In the genomic region with DNA sequence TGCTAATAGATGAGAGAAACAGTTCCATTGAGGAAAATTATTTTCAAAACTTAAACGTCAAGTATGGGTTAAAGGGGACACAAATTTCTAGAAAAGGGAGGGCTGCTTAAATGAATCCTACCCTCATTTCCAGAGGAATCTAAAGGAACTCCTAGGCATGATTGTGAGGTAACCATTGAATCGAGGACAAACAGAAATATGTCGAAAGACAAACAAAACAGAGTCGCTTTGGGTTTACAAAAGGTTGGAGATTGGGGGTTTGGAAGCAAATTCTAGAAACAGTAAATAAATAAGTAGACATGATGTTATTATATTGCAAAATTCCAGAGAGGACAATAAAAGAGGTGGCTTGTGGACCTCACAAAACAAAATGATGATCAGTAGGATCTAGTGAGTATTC, we compare ENCODE assay signal across 30 cellular contexts.
"Had no signal": no experiment of that assay in that cellular context is flagged by ENCODE, and none has a peak within 500 bp of the region (broad histone marks: within the 10 kb centered on the region; RNA-seq: fewer than 3 reads in every experiment).

No MANE protein-coding gene starts in this region.

- ATAC-seq: activated CD4-positive, alpha-beta T cell treated with anti-CD3 and anti-CD28 coated beads for 36 hours; activated CD8-positive, alpha-beta memory T cell treated with anti-CD3 and anti-CD28 coated beads, Interleukin-2, amount 10 ng/mL, durations not matched to agents 7 days and 5 days; activated CD8-positive, alpha-beta T cell treated with anti-CD3 and anti-CD28 coated beads, Interleukin-2, amount 10 ng/mL, durations not matched to agents 7 days and 5 days; activated naive CD8-positive, alpha-beta T cell treated with anti-CD3 and anti-CD28 coated beads, Interleukin-2, amount 50 U/mL, for 24 hours; body of pancreas; effector memory CD8-positive, alpha-beta T cell; gastroesophageal sphincter had no signal

- H3K4me3 Mint-ChIP-seq: activated CD4-positive, alpha-beta memory T cell treated with anti-CD3 and anti-CD28 coated beads for 36 hours; activated CD4-positive, alpha-beta T cell treated with anti-CD3 and anti-CD28 coated beads for 36 hours; activated CD4-positive, alpha-beta T cell treated with anti-CD3 and anti-CD28 coated beads, Interleukin-2, amount 10 ng/mL, durations not matched to agents 24 days and 14 days; activated CD8-positive, alpha-beta memory T cell treated with anti-CD3 and anti-CD28 coated beads, Interleukin-2, amount 10 ng/mL, durations not matched to agents 7 days and 5 days; activated CD8-positive, alpha-beta T cell treated with anti-CD3 and anti-CD28 coated beads, Interleukin-2, amount 10 ng/mL, durations not matched to agents 7 days and 5 days; activated naive CD4-positive, alpha-beta T cell treated with anti-CD3 and anti-CD28 coated beads for 36 hours; activated naive CD4-positive, alpha-beta T cell treated with anti-CD3 and anti-CD28 coated beads, Interleukin-2, amount 50 U/mL, for 24 hours; activated naive CD8-positive, alpha-beta T cell treated with anti-CD3 and anti-CD28 coated beads for 36 hours; activated naive CD8-positive, alpha-beta T cell treated with anti-CD3 and anti-CD28 coated beads, Interleukin-2, amount 50 U/mL, for 24 hours; activated T-helper 1 cell treated with anti-CD3 and anti-CD28 coated beads, Interleukin-12 subunit alpha, Interleukin-12 subunit beta, Interleukin-2, Interleukin-4 antibody, amounts not matched to agents 30 ng/mL and 10 ng/mL and 1 ng/mL, durations not matched to agents 14 hours and 24 hours and 36 hours; effector memory CD8-positive, alpha-beta T cell had no signal

- H3K9me3 ChIP-seq: adrenal gland, body of pancreas, esophagus squamous epithelium, gastroesophageal sphincter had no signal

- H3K4me1 ChIP-seq: adrenal gland, body of pancreas, esophagus squamous epithelium, gastroesophageal sphincter had no signal

- H3K9me3 Mint-ChIP-seq: activated CD4-positive, alpha-beta memory T cell treated with anti-CD3 and anti-CD28 coated beads for 36 hours; activated CD4-positive, alpha-beta T cell treated with anti-CD3 and anti-CD28 coated beads, Interleukin-2, amount 10 ng/mL, durations not matched to agents 24 days and 14 days; activated naive CD4-positive, alpha-beta T cell treated with anti-CD3 and anti-CD28 coated beads for 36 hours; activated naive CD4-positive, alpha-beta T cell treated with anti-CD3 and anti-CD28 coated beads, Interleukin-2, amount 50 U/mL, for 24 hours; activated naive CD8-positive, alpha-beta T cell treated with anti-CD3 and anti-CD28 coated beads for 36 hours; activated naive CD8-positive, alpha-beta T cell treated with anti-CD3 and anti-CD28 coated beads, Interleukin-2, amount 50 U/mL, for 24 hours; activated T-helper 1 cell treated with anti-CD3 and anti-CD28 coated beads, Interleukin-12 subunit alpha, Interleukin-12 subunit beta, Interleukin-2, Interleukin-4 antibody, amounts not matched to agents 30 ng/mL and 10 ng/mL and 1 ng/mL, durations not matched to agents 14 hours and 24 hours and 36 hours; activated T-helper 2 cell treated with anti-CD3 and anti-CD28 coated beads, Interferon-gamma antibody, Interleukin-2, Interleukin-4, amounts not matched to agents 10 μg/mL and 5 μg/mL and 100 μg/mL, durations not matched to agents 14 hours and 24 hours and 36 hours; effector memory CD8-positive, alpha-beta T cell had no signal

- H3K27ac ChIP-seq: adrenal gland, body of pancreas, esophagus squamous epithelium, gastroesophageal sphincter had no signal

- H3K27ac Mint-ChIP-seq: activated CD4-positive, alpha-beta memory T cell treated with anti-CD3 and anti-CD28 coated beads for 36 hours; activated CD4-positive, alpha-beta T cell treated with anti-CD3 and anti-CD28 coated beads for 36 hours; activated CD4-positive, alpha-beta T cell treated with anti-CD3 and anti-CD28 coated beads, Interleukin-2, amount 10 ng/mL, durations not matched to agents 24 days and 14 days; activated CD8-positive, alpha-beta memory T cell treated with anti-CD3 and anti-CD28 coated beads, Interleukin-2, amount 10 ng/mL, durations not matched to agents 7 days and 5 days; activated CD8-positive, alpha-beta T cell treated with anti-CD3 and anti-CD28 coated beads, Interleukin-2, amount 10 ng/mL, durations not matched to agents 7 days and 5 days; activated naive CD4-positive, alpha-beta T cell treated with anti-CD3 and anti-CD28 coated beads for 36 hours; activated naive CD4-positive, alpha-beta T cell treated with anti-CD3 and anti-CD28 coated beads, Interleukin-2, amount 50 U/mL, for 24 hours; activated naive CD8-positive, alpha-beta T cell treated with anti-CD3 and anti-CD28 coated beads for 36 hours; activated naive CD8-positive, alpha-beta T cell treated with anti-CD3 and anti-CD28 coated beads, Interleukin-2, amount 50 U/mL, for 24 hours; activated T-helper 1 cell treated with anti-CD3 and anti-CD28 coated beads, Interleukin-12 subunit alpha, Interleukin-12 subunit beta, Interleukin-2, Interleukin-4 antibody, amounts not matched to agents 30 ng/mL and 10 ng/mL and 1 ng/mL, durations not matched to agents 14 hours and 24 hours and 36 hours; activated T-helper 2 cell treated with anti-CD3 and anti-CD28 coated beads, Interferon-gamma antibody, Interleukin-2, Interleukin-4, amounts not matched to agents 10 μg/mL and 5 μg/mL and 100 μg/mL, durations not matched to agents 14 hours and 24 hours and 36 hours; effector memory CD8-positive, alpha-beta T cell had no signal

- H3K27me3 ChIP-seq: adrenal gland, body of pancreas, esophagus squamous epithelium, gastroesophageal sphincter had no signal

- DNase-seq: activated CD4-positive, alpha-beta memory T cell treated with anti-CD3 and anti-CD28 coated beads for 36 hours; activated CD4-positive, alpha-beta T cell treated with anti-CD3 and anti-CD28 coated beads for 36 hours; activated CD4-positive, alpha-beta T cell treated with anti-CD3 and anti-CD28 coated beads, Interleukin-2, amount 10 ng/mL, durations not matched to agents 24 days and 14 days; activated CD4-positive, CD25-positive, alpha-beta regulatory T cell; activated CD4-positive, CD25-positive, alpha-beta regulatory T cell treated with anti-CD3 and anti-CD28 coated beads, Interleukin-2, amount 50 U/mL, for 72 hours; activated CD8-positive, alpha-beta memory T cell treated with anti-CD3 and anti-CD28 coated beads, Interleukin-2, amount 10 ng/mL, durations not matched to agents 7 days and 5 days; activated CD8-positive, alpha-beta memory T cell treated with anti-CD3 and anti-CD28 coated beads, Interleukin-2, amount 50 U/mL, for 4 hours; activated CD8-positive, alpha-beta T cell treated with anti-CD3 and anti-CD28 coated beads, Interleukin-2, amount 10 ng/mL, durations not matched to agents 7 days and 5 days; activated effector memory CD4-positive, alpha-beta T cell treated with anti-CD3 and anti-CD28 coated beads, Interleukin-2, amount 50 U/mL, for 16 hours; activated naive CD4-positive, alpha-beta T cell treated with anti-CD3 and anti-CD28 coated beads for 36 hours; activated naive CD8-positive, alpha-beta T cell treated with anti-CD3 and anti-CD28 coated beads for 36 hours; activated naive CD8-positive, alpha-beta T cell treated with anti-CD3 and anti-CD28 coated beads, Interleukin-2, amount 50 U/mL, for 24 hours; activated T-cell treated with anti-CD3 and anti-CD28 coated beads, Interleukin-2, amount 50 U/mL, for 1 hour; activated T-cell treated with anti-CD3 and anti-CD28 coated beads, Interleukin-2, amount 50 U/mL, for 48 hours; adrenal gland; amygdala; aorta; body of pancreas; caudate nucleus; cortex of kidney; dermis blood vessel endothelial cell; effector CD4-positive, alpha-beta T cell; effector memory CD8-positive, alpha-beta T cell; esophagus squamous epithelium; foreskin melanocyte; T-helper 2 cell had no signal

- H3K36me3 Mint-ChIP-seq: activated CD4-positive, alpha-beta memory T cell treated with anti-CD3 and anti-CD28 coated beads for 36 hours; activated CD8-positive, alpha-beta memory T cell treated with anti-CD3 and anti-CD28 coated beads, Interleukin-2, amount 10 ng/mL, durations not matched to agents 7 days and 5 days; activated naive CD4-positive, alpha-beta T cell treated with anti-CD3 and anti-CD28 coated beads, Interleukin-2, amount 50 U/mL, for 24 hours; activated naive CD8-positive, alpha-beta T cell treated with anti-CD3 and anti-CD28 coated beads for 36 hours had no signal

- H3K4me1 Mint-ChIP-seq: activated CD4-positive, alpha-beta T cell treated with anti-CD3 and anti-CD28 coated beads for 36 hours; activated CD4-positive, alpha-beta T cell treated with anti-CD3 and anti-CD28 coated beads, Interleukin-2, amount 10 ng/mL, durations not matched to agents 24 days and 14 days; activated CD8-positive, alpha-beta memory T cell treated with anti-CD3 and anti-CD28 coated beads, Interleukin-2, amount 10 ng/mL, durations not matched to agents 7 days and 5 days; activated naive CD4-positive, alpha-beta T cell treated with anti-CD3 and anti-CD28 coated beads, Interleukin-2, amount 50 U/mL, for 24 hours; activated naive CD8-positive, alpha-beta T cell treated with anti-CD3 and anti-CD28 coated beads for 36 hours; activated naive CD8-positive, alpha-beta T cell treated with anti-CD3 and anti-CD28 coated beads, Interleukin-2, amount 50 U/mL, for 24 hours had no signal

- H3K27me3 Mint-ChIP-seq: activated CD4-positive, alpha-beta memory T cell treated with anti-CD3 and anti-CD28 coated beads for 36 hours had no signal

- H3K4me3 ChIP-seq: adrenal gland, body of pancreas, esophagus squamous epithelium, gastroesophageal sphincter had no signal

- H3K36me3 ChIP-seq: adrenal gland, esophagus squamous epithelium, gastroesophageal sphincter had no signal
